Comparison of ENCODE assay signal across 17 cellular contexts in genomic region chr3:11145888-11146287, GRCh38. TPM values are rescaled to one million over a fixed set of nuclear protein-coding genes. Genes with fewer than 3 reads are reported as not detected.
A peak's percentile ranks its signal among the peaks of the same experiment; 100 is the strongest.
DNase-seq lines count a peak whose midpoint lies in the region; ATAC-seq, FAIRE-seq and TF ChIP-seq lines count a peak whose summit lies in the region.
"Had no signal": no experiment of that assay in that cellular context is flagged by ENCODE, and none has a peak within 500 bp of the region (broad histone marks: within the 10 kb centered on the region; RNA-seq: fewer than 3 reads in every experiment).

No MANE protein-coding gene starts in this region.

- H3K9me3 Mint-ChIP-seq in activated naive CD4-positive, alpha-beta T cell treated with anti-CD3 and anti-CD28 coated beads, Interleukin-2, amount 10 ng/mL, durations not matched to agents 7 days and 5 days: no peaks in the 10 kb centered on the region
- H3K9me3 Mint-ChIP-seq: nephron progenitor cell had no signal

- peak overlapping the region; percentile 91; the same call in 1 of the 2 replicates for H3K18ac ChIP-seq in IMR-90 (ENCODE audit: low read depth, low read length)

- H3K36me3 Mint-ChIP-seq in activated naive CD4-positive, alpha-beta T cell treated with anti-CD3 and anti-CD28 coated beads, Interleukin-2, amount 10 ng/mL, durations not matched to agents 7 days and 5 days: no peaks in the 10 kb centered on the region
- H3K36me3 Mint-ChIP-seq: brain had no signal

- H4K20me1 ChIP-seq in IMR-90 (ENCODE audit: insufficient read depth, low read length): no peaks in the 10 kb centered on the region

- BruUV-seq in IMR-90 (replicated peaks; lab: Mats Ljungman, UMichigan): no TSS peak

- TF ChIP-seq RAD21 in IMR-90 (IDR thresholded peaks at IDR 0.05; ENCODE audit: low read length): no peak

- no peak overlapping the region for H3K23ac ChIP-seq in IMR-90 (ENCODE audit: low read depth, low read length)

- no peak overlapping the region for H3K4me3 ChIP-seq in IMR-90 (ENCODE audit: insufficient read depth, low read depth, low read length)
- H3K4me3 ChIP-seq in bronchial epithelial cell (ENCODE audit: low read depth, low read length): no peak overlapping the region
- H3K4me3 ChIP-seq: esophagus squamous epithelium had no signal

- POLR2A ChIA-PET in IMR-90 (lab: Charles Lee; ENCODE audit: unreplicated experiment): no interaction called here

- H2AFZ ChIP-seq in IMR-90 (replicated peaks; ENCODE audit: low read length, poor library complexity): no peak overlapping the region

- TF ChIP-seq CTCF in IMR-90 (conservative IDR thresholded peaks at IDR 0.05; ENCODE audit: low read depth, low read length): no peak
- TF ChIP-seq CTCF in bronchial epithelial cell (IDR thresholded peaks at IDR 0.05; ENCODE audit: insufficient read depth, low read length, severe bottlenecking): no peak

- H3K79me1 ChIP-seq in IMR-90 (ENCODE audit: low read depth in 1 of 2, low read length in 2 of 2): peaks cover 0 to 12% of the 10 kb centered on the region in 2 experiments; a peak in 2 of 4 replicates

- H4K8ac ChIP-seq in IMR-90 (ENCODE audit: low read depth in 2 of 2, low read length in 2 of 2): no peak overlapping the region

- H3K36me3 ChIP-seq in IMR-90 (ENCODE audit: control insufficient read depth, insufficient read depth, low read length): no peaks in the 10 kb centered on the region
- H3K36me3 ChIP-seq in bronchial epithelial cell (ENCODE audit: control insufficient read depth, insufficient read depth, low read length): no peaks in the 10 kb centered on the region
- H3K36me3 ChIP-seq: BE2C, esophagus squamous epithelium had no signal

- H3K27me3 Mint-ChIP-seq in activated naive CD4-positive, alpha-beta T cell treated with anti-CD3 and anti-CD28 coated beads, Interleukin-2, amount 10 ng/mL, durations not matched to agents 7 days and 5 days: peaks cover 53% of the 10 kb centered on the region

- no peak overlapping the region for H2AK5ac ChIP-seq in IMR-90 (ENCODE audit: low read depth, low read length)

- dilution Hi-C loops in IMR-90 (cut with HindIII; ENCODE audit: low sequenced_read_pairs, unreplicated experiment): no loop called here

- no peak overlapping the region for H3K9ac ChIP-seq in IMR-90 (ENCODE audit: low read depth, low read length)

- H2BK15ac ChIP-seq in IMR-90 (ENCODE audit: low read depth, low read length): peak overlapping the region; percentile 16; the same call in 2 of the 3 replicates

- WGBS in IMR-90 (ENCODE audit: extremely low coverage in 2 of 2, insufficient read length in 1 of 2), 2 experiments: no CpG with 5 or more reads among the region's 3 CpGs

- H3K4me1 ChIP-seq in IMR-90 (ENCODE audit: control insufficient read depth, insufficient read depth, low read length): peaks cover 19% of the 10 kb centered on the region
- H3K4me1 ChIP-seq: BE2C had no signal

- DNase-seq in AG08395 (ENCODE audit: low spot score): peak; percentile 52
- DNase-seq in IMR-90: peak; percentile 95
- peak; percentile 96 for DNase-seq in bronchial epithelial cell (ENCODE audit: low read depth)
- DNase-seq in kidney glomerular epithelial cell (lab: John Stamatoyannopoulos, UW): peak; percentile 99
- no peak for DNase-seq in activated naive CD4-positive, alpha-beta T cell treated with anti-CD3 and anti-CD28 coated beads, Interleukin-2, amount 10 ng/mL, durations not matched to agents 7 days and 5 days
- no peak for DNase-seq in NCI-H748 (lab: John Stamatoyannopoulos, UW; ENCODE audit: unreplicated experiment)
- no peak for DNase-seq in pons (ENCODE audit: low spot score)
- no peak for DNase-seq in KG1 (lab: John Stamatoyannopoulos, UW)
- DNase-seq: activated T-cell treated with anti-CD3 and anti-CD28 coated beads for 4 hours; BE2C; esophagus squamous epithelium; MV-4-11; NCI-H2227 treated with DMSO at 0.1 percent for 48 hours; nephron progenitor cell; stimulated activated CD4-positive, alpha-beta T cell treated with anti-CD3 and anti-CD28 coated beads, Interleukin-12 subunit alpha, Interleukin-12 subunit beta, amount 100 ng/mL, for 4 hours had no signal

- peak overlapping the region; percentile 79 for H2BK20ac ChIP-seq in IMR-90 (ENCODE audit: low read depth, low read length)

- H3K27ac Mint-ChIP-seq in activated naive CD4-positive, alpha-beta T cell treated with anti-CD3 and anti-CD28 coated beads, Interleukin-2, amount 10 ng/mL, durations not matched to agents 7 days and 5 days: no peak overlapping the region
- H3K27ac Mint-ChIP-seq: brain, nephron progenitor cell had no signal

- CTCF ChIA-PET in IMR-90 (lab: Yijun Ruan, JAX): no interaction called here
- CTCF ChIA-PET in activated naive CD4-positive, alpha-beta T cell treated with anti-CD3 and anti-CD28 coated beads, Interleukin-2, amount 10 ng/mL, durations not matched to agents 7 days and 5 days (lab: Charles Lee): no interaction called here

- peak overlapping the region; percentile 23; the same call in 1 of the 2 replicates for H3K4me2 ChIP-seq in IMR-90 (ENCODE audit: low read depth, low read length)

- FAIRE-seq in bronchial epithelial cell (lab: Jason Lieb, UNC): no peak

- H2BK120ac ChIP-seq in IMR-90 (ENCODE audit: low read depth, low read length): peak overlapping the region; percentile 85

- H3K4ac ChIP-seq in IMR-90 (ENCODE audit: low read depth, low read length): peak overlapping the region; percentile 88; the same call in 1 of the 2 replicates

- H3K14ac ChIP-seq in IMR-90 (replicated peaks; ENCODE audit: low read depth, low read length): peak overlapping the region; percentile 75; the same call in 1 of the 2 replicates

- in situ Hi-C loops in IMR-90 (cut with MboI; ENCODE audit: low sequenced_read_pairs): no loop called here

- no peaks in the 10 kb centered on the region for H3K9me3 ChIP-seq in IMR-90 (ENCODE audit: control insufficient read depth, insufficient read depth, low read length)
- H3K9me3 ChIP-seq: BE2C, esophagus squamous epithelium had no signal

- H3K4me3 Mint-ChIP-seq in activated naive CD4-positive, alpha-beta T cell treated with anti-CD3 and anti-CD28 coated beads, Interleukin-2, amount 10 ng/mL, durations not matched to agents 7 days and 5 days: no peak overlapping the region
- H3K4me3 Mint-ChIP-seq: brain, nephron progenitor cell had no signal

- ATAC-seq in IMR-90 (ENCODE audit: low read depth): peak; percentile 79

- intact Hi-C loops in IMR-90 (cut with micrococcal nuclease): no loop called here

- peaks cover 20% of the 10 kb centered on the region for H3K9me1 ChIP-seq in IMR-90 (ENCODE audit: insufficient read depth, low read length)

- no peak overlapping the region for H3K27ac ChIP-seq in IMR-90 (ENCODE audit: insufficient read depth, low read length)
- H3K27ac ChIP-seq: esophagus squamous epithelium, VCaP had no signal

- no peak for TF ChIP-seq POLR2A in IMR-90 (IDR thresholded peaks at IDR 0.05; ENCODE audit: low read depth, low read length)

- peak overlapping the region; percentile 46 for H2BK5ac ChIP-seq in IMR-90 (ENCODE audit: low read depth, low read length, poor library complexity, severe bottlenecking)

- H2AK9ac ChIP-seq in IMR-90 (replicated peaks; ENCODE audit: low read depth, low read length, poor library complexity): no peak overlapping the region

- peak overlapping the region; percentile 27; the same call in 1 of the 2 replicates for H3K56ac ChIP-seq in IMR-90 (ENCODE audit: extremely low read depth, insufficient read depth, low read length)

- peaks cover 8% of the 10 kb centered on the region for H3K4me1 Mint-ChIP-seq in activated naive CD4-positive, alpha-beta T cell treated with anti-CD3 and anti-CD28 coated beads, Interleukin-2, amount 10 ng/mL, durations not matched to agents 7 days and 5 days
- H3K4me1 Mint-ChIP-seq: brain had no signal

- no peaks in the 10 kb centered on the region for H3K27me3 ChIP-seq in IMR-90 (ENCODE audit: control insufficient read depth, insufficient read depth, low read length)
- H3K27me3 ChIP-seq in bronchial epithelial cell (ENCODE audit: control insufficient read depth, insufficient read depth, low read length): no peaks in the 10 kb centered on the region
- H3K27me3 ChIP-seq: BE2C, esophagus squamous epithelium had no signal

- H4K91ac ChIP-seq in IMR-90 (ENCODE audit: insufficient read depth, low read depth, low read length): no peak overlapping the region

- H4K5ac ChIP-seq in IMR-90 (ENCODE audit: low read depth, low read length): no peak overlapping the region

TF ChIP-seq in IMR-90, 13 proteins besides CTCF, POLR2A, EP300 and RAD21:
- TF ChIP-seq MAFK (IDR thresholded peaks at IDR 0.05; ENCODE audit: low read depth, low read length): no peak
- TF ChIP-seq BHLHE40 (IDR thresholded peaks at IDR 0.05; ENCODE audit: low read depth, low read length): no peak
- TF ChIP-seq FOS (IDR thresholded peaks at IDR 0.05; ENCODE audit: low read depth, low read length): peak; percentile 94
- TF ChIP-seq MAZ (IDR thresholded peaks at IDR 0.05; ENCODE audit: borderline replicate concordance, low read depth, low read length): no peak

RNA-seq across cellular contexts. Expression of gene HRH1, which starts 8.4 kb away (rescaled TPM):
- total RNA-seq in IMR-90 (2012; rRNA removed) (13.1 and 16.1 TPM in 2 replicates), bronchial epithelial cell (2.6 and 3.7 TPM in 2 replicates)
- polyA plus RNA-seq in IMR-90 (2012; rRNA removed): 7.6 and 8.1 TPM in 2 replicates
- 3.3 and 4.8 TPM in 2 replicates for polyA plus RNA-seq in IMR-90 (2012; cell fraction: cytosol; rRNA removed)
- 4.1 and 7.2 TPM in 2 replicates for polyA plus RNA-seq in IMR-90 (2012; cell fraction: nucleus; rRNA removed; ENCODE audit: low replicate concordance)

Comparison
In these comparisons a context has a peak if more than half of its experiments do, and no peak if none do; other contexts are left out.
1. DNase-seq: peak in AG08395 (single experiment), IMR-90 (single experiment), bronchial epithelial cell (single experiment) and kidney glomerular epithelial cell (single experiment); none in activated naive CD4-positive, alpha-beta T cell treated with anti-CD3 and anti-CD28 coated beads, Interleukin-2, amount 10 ng/mL, durations not matched to agents 7 days and 5 days (single experiment), NCI-H748 (single experiment), pons (single experiment) and KG1 (single experiment).